19 cellular contexts compared by ENCODE assay signal in the genomic region with DNA sequence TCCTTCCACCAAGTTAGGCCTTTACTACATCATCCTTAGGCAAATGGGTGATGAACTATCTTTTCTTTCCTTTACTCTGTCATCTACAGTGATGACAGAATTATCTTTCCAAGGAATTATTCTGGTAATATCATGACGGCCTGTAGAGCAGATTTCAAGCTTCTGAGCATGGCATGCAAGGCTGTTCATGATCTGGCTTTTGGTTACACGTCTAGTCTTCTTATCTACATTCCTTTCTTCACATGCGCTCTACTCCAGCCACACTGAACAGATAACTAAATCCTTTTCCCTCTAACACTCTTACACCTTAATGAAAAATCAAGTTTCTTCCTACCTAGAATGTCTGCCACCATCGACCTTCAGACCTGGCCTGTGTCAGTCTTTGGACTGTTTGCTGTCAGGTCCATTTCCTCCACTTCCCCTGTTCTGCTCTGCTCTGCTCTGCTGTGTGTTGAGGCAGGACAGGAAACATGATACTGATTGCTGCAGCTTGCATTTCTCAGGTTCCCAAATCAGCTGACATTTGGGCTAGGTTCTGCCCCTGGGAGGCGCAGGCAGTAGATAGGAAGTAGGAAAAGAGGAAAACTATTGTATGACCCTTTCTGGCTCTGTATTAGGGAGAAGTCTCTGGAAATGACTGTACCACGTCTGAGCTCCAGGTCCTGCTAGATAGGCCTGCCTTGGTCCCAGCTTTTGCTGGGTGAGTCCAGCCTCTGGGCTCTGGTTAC. TPM values are rescaled to one million over a fixed set of nuclear protein-coding genes. Genes with fewer than 3 reads are reported as not detected.
"Had no signal": no experiment of that assay in that cellular context is flagged by ENCODE, and none has a peak within 500 bp of the region (broad histone marks: within the 10 kb centered on the region; RNA-seq: fewer than 3 reads in every experiment).

No MANE protein-coding gene starts in this region.

- H3K4me3 ChIP-seq: pancreas, testis had no signal

- H3K9me3 Mint-ChIP-seq: activated CD8-positive, alpha-beta T cell treated with anti-CD3 and anti-CD28 coated beads for 36 hours; effector memory CD8-positive, alpha-beta T cell; stimulated activated naive CD8-positive, alpha-beta T cell treated with anti-CD3 and anti-CD28 coated beads, Interleukin-15, amount 100 ng/mL, for 72 hours; T-cell had no signal

- ATAC-seq: activated CD8-positive, alpha-beta T cell treated with anti-CD3 and anti-CD28 coated beads for 36 hours; effector memory CD8-positive, alpha-beta T cell; pancreas; stimulated activated naive CD8-positive, alpha-beta T cell treated with anti-CD3 and anti-CD28 coated beads, Interleukin-15, amount 100 ng/mL, for 72 hours; T-cell had no signal

- H3K9me3 ChIP-seq: pancreas, testis had no signal

- H3K36me3 Mint-ChIP-seq: T-cell had no signal

- H3K27me3 ChIP-seq: pancreas, testis had no signal

- H3K4me3 Mint-ChIP-seq: activated CD8-positive, alpha-beta T cell treated with anti-CD3 and anti-CD28 coated beads for 36 hours; effector memory CD8-positive, alpha-beta T cell; stimulated activated naive CD8-positive, alpha-beta T cell treated with anti-CD3 and anti-CD28 coated beads, Interleukin-15, amount 100 ng/mL, for 72 hours; T-cell had no signal

- H3K36me3 ChIP-seq: pancreas had no signal

- DNase-seq: activated CD4-positive, alpha-beta T cell treated with anti-CD3 and anti-CD28 coated beads for 4 hours; activated CD8-positive, alpha-beta memory T cell treated with anti-CD3 and anti-CD28 coated beads, Interleukin-2, amount 50 U/mL, for 4 hours; activated CD8-positive, alpha-beta T cell treated with anti-CD3 and anti-CD28 coated beads for 36 hours; activated naive CD4-positive, alpha-beta T cell; effector memory CD8-positive, alpha-beta T cell; pancreas; stimulated activated CD4-positive, alpha-beta T cell treated with anti-CD3 and anti-CD28 coated beads, Interleukin-4, amount 100 ng/mL, for 4 hours; stimulated activated naive CD8-positive, alpha-beta T cell treated with anti-CD3 and anti-CD28 coated beads, Interleukin-15, amount 100 ng/mL, for 72 hours; T-cell; T1000; testis had no signal

- H3K4me1 ChIP-seq: pancreas, testis had no signal

- H3K27ac Mint-ChIP-seq: activated CD8-positive, alpha-beta T cell treated with anti-CD3 and anti-CD28 coated beads for 36 hours; effector memory CD8-positive, alpha-beta T cell; T-cell had no signal

- H3K27ac ChIP-seq: pancreas, testis, VCaP had no signal

- H3K4me1 Mint-ChIP-seq: stimulated activated naive CD8-positive, alpha-beta T cell treated with anti-CD3 and anti-CD28 coated beads, Interleukin-15, amount 100 ng/mL, for 72 hours; T-cell had no signal

RNA-seq across cellular contexts. Expression of a gene that starts 4.2 kb away (rescaled TPM):
- total RNA-seq: activated CD8-positive, alpha-beta T cell treated with anti-CD3 and anti-CD28 coated beads for 36 hours; epithelial cell of proximal tubule; liver; mesenteric fat pad; myocyte; renal cortical epithelial cell; skeletal muscle tissue; testis; urinary bladder had no signal
- polyA plus RNA-seq: liver, pancreas, urinary bladder had no signal

RNA-seq across cellular contexts. Expression of a gene that starts 23.6 kb away (rescaled TPM):
- total RNA-seq: activated CD8-positive, alpha-beta T cell treated with anti-CD3 and anti-CD28 coated beads for 36 hours; epithelial cell of proximal tubule; liver; mesenteric fat pad; myocyte; skeletal muscle tissue; T-cell had no signal
- polyA plus RNA-seq: liver, urinary bladder had no signal

RNA-seq across cellular contexts. Expression of a gene that starts 51.3 kb away (rescaled TPM):
- total RNA-seq: activated CD8-positive, alpha-beta T cell treated with anti-CD3 and anti-CD28 coated beads for 36 hours; myocyte; skeletal muscle tissue; testis had no signal
